In genomic region chr17:44792276-44792675, GRCh38 we compare ENCODE assay signal across 24 cellular contexts. TPM values are rescaled to one million over a fixed set of nuclear protein-coding genes. Genes with fewer than 3 reads are reported as not detected.
DNase-seq lines count a peak whose midpoint lies in the region; TF ChIP-seq lines count a peak whose summit lies in the region.
"Had no signal": no experiment of that assay in that cellular context is flagged by ENCODE, and none has a peak within 500 bp of the region (broad histone marks: within the 10 kb centered on the region; RNA-seq: fewer than 3 reads in every experiment).

No MANE protein-coding gene starts in this region.

- H3K27me3 Mint-ChIP-seq in MCF 10A (ENCODE audit: insufficient read depth, unreplicated experiment) = peaks cover 1% of the 10 kb centered on the region
- H3K27me3 Mint-ChIP-seq: activated CD4-positive, alpha-beta T cell treated with anti-CD3 and anti-CD28 coated beads, Interleukin-2, amount 10 ng/mL, durations not matched to agents 24 days and 14 days had no signal

- H3K9me3 ChIP-seq in mammary epithelial cell (replicated peaks; ENCODE audit: insufficient read depth, low read length) = no peaks in the 10 kb centered on the region
- H3K9me3 ChIP-seq: gastrocnemius medialis, upper lobe of right lung had no signal

- POLR2A ChIA-PET in MCF 10A (lab: Yijun Ruan, JAX) = no interaction called here

- H3K27me3 ChIP-seq in mammary epithelial cell (ENCODE audit: insufficient read depth, low read length) = no peaks in the 10 kb centered on the region
- H3K27me3 ChIP-seq: upper lobe of right lung had no signal

- TF ChIP-seq CTCF in mammary epithelial cell (conservative IDR thresholded peaks at IDR 0.05 in 1 of 2, IDR thresholded peaks at IDR 0.05 in 1 of 2; ENCODE audit: extremely low read depth in 1 of 2, insufficient read depth in 1 of 2, low read depth in 1 of 2, low read length in 2 of 2) (no peak), MCF 10A (IDR thresholded peaks at IDR 0.05; ENCODE audit: unreplicated experiment) (no peak), fibroblast of the aortic adventitia (IDR thresholded peaks at IDR 0.05; ENCODE audit: insufficient read depth, low read length) (no peak)

- H4K20me1 ChIP-seq in mammary epithelial cell (ENCODE audit: insufficient read depth, low read length) = no peaks in the 10 kb centered on the region

- H3K27ac ChIP-seq in mammary epithelial cell (ENCODE audit: insufficient read depth, low read depth, low read length) = no peak overlapping the region
- H3K27ac ChIP-seq: gastrocnemius medialis, KMS-11, RWPE1, upper lobe of right lung had no signal

- 88% methylated on average over 1 of the region's 1 CpG for WGBS in mammary epithelial cell (ENCODE audit: low coverage, missing lambda C conversion rate)

- H3K36me3 Mint-ChIP-seq in MCF 10A (ENCODE audit: insufficient read depth, unreplicated experiment) = peaks cover 4% of the 10 kb centered on the region
- H3K36me3 Mint-ChIP-seq: natural killer cell treated with Interleukin-12 subunit alpha and Interleukin-12 subunit beta and Interleukin-15 and Interleukin-18, amount 100 ng/mL, for 72 hours had no signal

- H2AFZ ChIP-seq in mammary epithelial cell (ENCODE audit: low read depth, low read length) = no peak overlapping the region

- DNase-seq in mammary epithelial cell (peak; percentile 25), MCF 10A (ENCODE audit: unreplicated experiment) (no peak), amniotic epithelial cell (ENCODE audit: low read depth) (peak; percentile 44), fibroblast of the aortic adventitia (ENCODE audit: low read depth) (peak; percentile 31), GM19238 (ENCODE audit: insufficient read length, low spot score) (no peak), SK-N-DZ (ENCODE audit: low spot score) (no peak), iPS-NIHi7 (ENCODE audit: extremely low spot score) (no peak)
- DNase-seq in activated CD4-positive, alpha-beta T cell treated with anti-CD3 and anti-CD28 coated beads, Interleukin-2, amount 50 U/mL, for 4 hours = no peak
- DNase-seq: activated CD4-positive, alpha-beta T cell treated with anti-CD3 and anti-CD28 coated beads, Interleukin-2, amount 10 ng/mL, durations not matched to agents 24 days and 14 days; activated CD8-positive, alpha-beta memory T cell treated with anti-CD3 and anti-CD28 coated beads, Interleukin-2, amount 50 U/mL, for 48 hours; activated gamma-delta T cell; amygdala; effector memory CD8-positive, alpha-beta T cell; gastrocnemius medialis; NCI-H1092; NCI-H2029; small intestine; stimulated activated CD4-positive, alpha-beta T cell treated with anti-CD3 and anti-CD28 coated beads, Interleukin-4, amount 100 ng/mL, for 24 hours had no signal

- H3K4me2 ChIP-seq in mammary epithelial cell (ENCODE audit: insufficient read depth, low read depth, low read length) = no peak overlapping the region
- H3K4me2 ChIP-seq: KMS-11 had no signal

- H3K9ac ChIP-seq in mammary epithelial cell (ENCODE audit: insufficient read depth, low read length) = no peak overlapping the region
- H3K9ac ChIP-seq: KMS-11 had no signal

- no peaks in the 10 kb centered on the region for H3K79me2 ChIP-seq in mammary epithelial cell (ENCODE audit: insufficient read depth, low read length)

- BruUV-seq in mammary epithelial cell (replicated peaks; lab: Mats Ljungman, UMichigan) (no TSS peak), MCF 10A (replicated peaks; lab: Mats Ljungman, UMichigan) (no TSS peak)

- in situ Hi-C loops in mammary epithelial cell (cut with MboI; ENCODE audit: low sequenced_read_pairs in 2 of 2) = no loop called here

- CTCF ChIA-PET in mammary epithelial cell (lab: Charles Lee; ENCODE audit: low non-redundant PET) (no interaction called here), MCF 10A (lab: Yijun Ruan, JAX) (interaction anchor here (0.6 to 0.8 kb wide), 2 partner anchors 73 to 108 kb away, joined by 3 read pairs; no protein-coding TSS in a partner anchor)

- no peak overlapping the region for H3K27ac Mint-ChIP-seq in MCF 10A (ENCODE audit: low read depth, unreplicated experiment)
- H3K27ac Mint-ChIP-seq: activated CD4-positive, alpha-beta T cell treated with anti-CD3 and anti-CD28 coated beads, Interleukin-2, amount 10 ng/mL, durations not matched to agents 24 days and 14 days; CD14-positive monocyte; effector memory CD8-positive, alpha-beta T cell; natural killer cell treated with Interleukin-12 subunit alpha and Interleukin-12 subunit beta and Interleukin-15 and Interleukin-18, amount 100 ng/mL, for 72 hours had no signal

- no peaks in the 10 kb centered on the region for H3K36me3 ChIP-seq in mammary epithelial cell (ENCODE audit: insufficient read depth, low read length)
- H3K36me3 ChIP-seq: gastrocnemius medialis, upper lobe of right lung had no signal

- no peaks in the 10 kb centered on the region for H3K9me3 Mint-ChIP-seq in MCF 10A (ENCODE audit: unreplicated experiment)
- H3K9me3 Mint-ChIP-seq: activated CD4-positive, alpha-beta T cell treated with anti-CD3 and anti-CD28 coated beads, Interleukin-2, amount 10 ng/mL, durations not matched to agents 24 days and 14 days; CD14-positive monocyte; effector memory CD8-positive, alpha-beta T cell; natural killer cell treated with Interleukin-12 subunit alpha and Interleukin-12 subunit beta and Interleukin-15 and Interleukin-18, amount 100 ng/mL, for 72 hours had no signal

- intact Hi-C loops in mammary epithelial cell (cut with micrococcal nuclease) = no loop called here
- intact Hi-C loops in MCF 10A (cut with micrococcal nuclease) = no loop called here

- H3K4me3 ChIP-seq in mammary epithelial cell (replicated peaks in 1 of 3; ENCODE audit: insufficient read depth in 1 of 3, low read depth in 2 of 3, low read length in 3 of 3) (no peak overlapping the region), fibroblast of the aortic adventitia (ENCODE audit: low read depth, low read length) (no peak overlapping the region)
- H3K4me3 ChIP-seq: gastrocnemius medialis, upper lobe of right lung had no signal

- H3K4me3 Mint-ChIP-seq in MCF 10A (ENCODE audit: unreplicated experiment) = no peak overlapping the region
- H3K4me3 Mint-ChIP-seq: activated CD4-positive, alpha-beta T cell treated with anti-CD3 and anti-CD28 coated beads, Interleukin-2, amount 10 ng/mL, durations not matched to agents 24 days and 14 days; CD14-positive monocyte; effector memory CD8-positive, alpha-beta T cell; natural killer cell treated with Interleukin-12 subunit alpha and Interleukin-12 subunit beta and Interleukin-15 and Interleukin-18, amount 100 ng/mL, for 72 hours had no signal

- dilution Hi-C loops in mammary epithelial cell (cut with HindIII; ENCODE audit: low sequenced_read_pairs) = no loop called here

- H3K4me1 Mint-ChIP-seq in MCF 10A (ENCODE audit: insufficient read depth, unreplicated experiment) = peaks cover 10% of the 10 kb centered on the region

- peaks cover 15% of the 10 kb centered on the region for H3K4me1 ChIP-seq in mammary epithelial cell (ENCODE audit: insufficient read depth, low read length)

RNA-seq across cellular contexts. Expression of gene ADAM11, which starts 33.5 kb away (rescaled TPM):
- total RNA-seq in mammary epithelial cell = under 1 TPM; 0.17 to 0.33 TPM
- 0.03 TPM for polyA plus RNA-seq in mammary epithelial cell
- polyA minus RNA-seq in mammary epithelial cell = not detected
- 0.16 and 0.56 TPM in 2 replicates for total RNA-seq in MCF 10A (2022)
- total RNA-seq in fibroblast of the aortic adventitia (ENCODE audit: low replicate concordance) = 0.36 and 1.9 TPM in 2 replicates
- 10.4 and 12.3 TPM in 2 replicates for polyA plus RNA-seq in SK-N-DZ (2014; cell fraction: cytosol; rRNA removed)
- polyA plus RNA-seq in SK-N-DZ (2014; cell fraction: nucleus; rRNA removed) = 97.2 and 118 TPM in 2 replicates
- polyA plus RNA-seq: CD14-positive monocyte had no signal

RNA-seq across cellular contexts. Expression of gene GJC1, which starts 37.8 kb away (rescaled TPM):
- total RNA-seq in mammary epithelial cell (10 to 100 TPM in 1 of 2 donors, 1 to 10 TPM in 1; 7.0 to 26.8 TPM), MCF 10A (2022) (6.9 and 7.9 TPM in 2 replicates), fibroblast of the aortic adventitia (ENCODE audit: low replicate concordance) (4.5 and 21.1 TPM in 2 replicates)
- polyA plus RNA-seq in mammary epithelial cell = 11.1 TPM
- polyA minus RNA-seq in mammary epithelial cell = 88.5 TPM
- polyA plus RNA-seq in SK-N-DZ (2014; cell fraction: cytosol; rRNA removed) = 41.0 and 48.8 TPM in 2 replicates
- 15.7 and 37.2 TPM in 2 replicates for polyA plus RNA-seq in SK-N-DZ (2014; cell fraction: nucleus; rRNA removed)
- polyA plus RNA-seq: CD14-positive monocyte had no signal

RNA-seq across cellular contexts. Expression of gene HIGD1B, which starts 55.4 kb away (rescaled TPM):
- total RNA-seq in mammary epithelial cell = not detected
- not detected for polyA plus RNA-seq in mammary epithelial cell
- not detected for polyA minus RNA-seq in mammary epithelial cell
- total RNA-seq in MCF 10A (2022) = not detected in 2 replicates
- total RNA-seq in fibroblast of the aortic adventitia (ENCODE audit: low replicate concordance) = not detected in 2 replicates
- not detected in 2 replicates for polyA plus RNA-seq in SK-N-DZ (2014; cell fraction: cytosol; rRNA removed)
- polyA plus RNA-seq in SK-N-DZ (2014; cell fraction: nucleus; rRNA removed) = not detected in 2 replicates
- total RNA-seq: activated CD4-positive, alpha-beta T cell treated with anti-CD3 and anti-CD28 coated beads, Interleukin-2, amount 10 ng/mL, durations not matched to agents 24 days and 14 days; natural killer cell treated with Interleukin-12 subunit alpha and Interleukin-12 subunit beta and Interleukin-15 and Interleukin-18, amount 100 ng/mL, for 72 hours; NCI-H460 had no signal
- polyA plus RNA-seq: CD14-positive monocyte had no signal

Comparison
In these comparisons a context has a peak if more than half of its experiments do, and no peak if none do; other contexts are left out.
1. DNase-seq: peak in mammary epithelial cell (single experiment), amniotic epithelial cell (single experiment) and fibroblast of the aortic adventitia (single experiment); none in MCF 10A (single experiment), activated CD4-positive, alpha-beta T cell treated with anti-CD3 and anti-CD28 coated beads, Interleukin-2, amount 50 U/mL, for 4 hours (0 of 2), GM19238 (single experiment), SK-N-DZ (single experiment) and iPS-NIHi7 (single experiment).